Comparison of ENCODE assay signal across 8 cellular contexts in genomic region chr3:120795017-120795648, GRCh38. TPM values are rescaled to one million over a fixed set of nuclear protein-coding genes. Genes with fewer than 3 reads are reported as not detected.
A peak's percentile ranks its signal among the peaks of the same experiment; 100 is the strongest.
DNase-seq lines count a peak whose midpoint lies in the region; ATAC-seq, FAIRE-seq and TF ChIP-seq lines count a peak whose summit lies in the region.

No MANE protein-coding gene starts in this region.

- H3K79me1 ChIP-seq in H1 (ENCODE audit: low read depth, low read length), result no peaks in the 10 kb centered on the region

- H3K4me1 ChIP-seq in H1 (replicated peaks in 1 of 4; ENCODE audit: control insufficient read depth in 3 of 4, insufficient read depth in 4 of 4, low read length in 3 of 4), result peaks cover 0 to 6% (median 2%) of the 10 kb centered on the region in 4 experiments; a peak in 2 of 7 replicates

- H3K27me3 Mint-ChIP-seq in activated CD4-positive, alpha-beta memory T cell treated with anti-CD3 and anti-CD28 coated beads for 36 hours, result no peaks in the 10 kb centered on the region

- H4K20me1 ChIP-seq in H1 (replicated peaks in 1 of 2; ENCODE audit: control insufficient read depth in 1 of 2, insufficient read depth in 2 of 2, low read length in 2 of 2), result no peaks in the 10 kb centered on the region

- H2AFZ ChIP-seq in H1 (ENCODE audit: low read length), result 0 out of 2 replicates have a peak overlapping the region, but pooled peaks have one; percentile 2

- no peak overlapping the region for H3K4ac ChIP-seq in H1 (replicated peaks; ENCODE audit: insufficient read length, low read depth, low read length)

- H3K23me2 ChIP-seq in H1 (ENCODE audit: low read depth, low read length), result no peaks in the 10 kb centered on the region; the same call in 1 of the 2 replicates

- H3K14ac ChIP-seq in H1 (ENCODE audit: insufficient read length), result no peak overlapping the region

- TF ChIP-seq EP300 in H1 (IDR thresholded peaks at IDR 0.05; ENCODE audit: borderline replicate concordance in 1 of 2, low read depth in 2 of 2, low read length in 2 of 2), result no peak

- intact Hi-C loops in activated CD4-positive, alpha-beta memory T cell treated with anti-CD3 and anti-CD28 coated beads for 36 hours (cut with micrococcal nuclease), result loop anchor here (1.0 to 2.0 kb wide), 3 partner anchors 234 to 550 kb away; no protein-coding TSS in a partner anchor

- no peak overlapping the region for H3K27ac ChIP-seq in H1 (ENCODE audit: low read depth, low read length)

- H4K5ac ChIP-seq in H1 (ENCODE audit: insufficient read length, low read depth, low read length), result no peak overlapping the region

- POLR2A ChIA-PET in activated CD4-positive, alpha-beta memory T cell treated with anti-CD3 and anti-CD28 coated beads for 36 hours (lab: Charles Lee), result no interaction called here
- POLR2A ChIA-PET in H1 (lab: Charles Lee; ENCODE audit: partially characterized antibody), result interaction anchor here (0.6 to 1.0 kb wide), 2 partner anchors 198 to 228 kb away, joined by 3 read pairs; no protein-coding TSS in a partner anchor

- TF ChIP-seq RAD21 in H1 (IDR thresholded peaks at IDR 0.05 in 1 of 2, conservative IDR thresholded peaks at IDR 0.05 in 1 of 2; ENCODE audit: low read depth in 2 of 2, low read length in 2 of 2), result peak; percentile 88 to 96

- no peaks in the 10 kb centered on the region for H3K9me3 Mint-ChIP-seq in activated CD4-positive, alpha-beta memory T cell treated with anti-CD3 and anti-CD28 coated beads for 36 hours

- no peak overlapping the region for H2BK120ac ChIP-seq in H1 (replicated peaks; ENCODE audit: low read depth, low read length)

- no peak overlapping the region for H4K8ac ChIP-seq in H1 (ENCODE audit: extremely low read depth, insufficient read depth, low read length)

- H3K9ac ChIP-seq in H1 (replicated peaks in 1 of 4; ENCODE audit: extremely low read depth in 1 of 4, low read depth in 3 of 4, low read length in 3 of 4), result no peak overlapping the region

- CTCF ChIA-PET in activated CD4-positive, alpha-beta memory T cell treated with anti-CD3 and anti-CD28 coated beads for 36 hours (lab: Charles Lee), result interaction anchor here (0.6 to 5.2 kb wide), 38 partner anchors 8 to 1946 kb away, joined by 3 to 116 read pairs (median 4); partner anchors contain the start of genes GTF2E1, NDUFB4 and RABL3
- CTCF ChIA-PET in H1 (lab: Charles Lee; ENCODE audit: partially characterized antibody), result interaction anchor here (0.6 to 3.5 kb wide), 39 partner anchors 9 to 552 kb away, joined by 3 to 31 read pairs (median 3); no protein-coding TSS in a partner anchor

- H2BK12ac ChIP-seq in H1 (ENCODE audit: low read depth, low read length), result no peak overlapping the region

- H2BK20ac ChIP-seq in H1 (ENCODE audit: low read length), result no peak overlapping the region

- TF ChIP-seq CTCF in H1 (IDR thresholded peaks at IDR 0.05; ENCODE audit: control extremely low read depth in 1 of 3, insufficient read depth in 1 of 3, low read depth in 1 of 3, low read length in 3 of 3), result peak; percentile 44 to 87 (median 84)

- 54% methylated on average over 5 of the region's 5 CpGs; no CpG with 5 or more reads in 1 of the 2 experiments for WGBS in H1 (ENCODE audit: extremely low coverage in 1 of 2, insufficient coverage in 1 of 2, insufficient read length in 1 of 2, insufficient replicate concordance in 2 of 2, low coverage in 1 of 2, low lambda C conversion rate in 2 of 2, missing lambda C conversion rate in 1 of 2), 2 experiments

- H3K4me1 Mint-ChIP-seq in activated CD4-positive, alpha-beta memory T cell treated with anti-CD3 and anti-CD28 coated beads for 36 hours (ENCODE audit: low read depth), result peaks cover 6% of the 10 kb centered on the region

- peak; percentile 91 for ATAC-seq in GM19043 (IDR thresholded peaks at IDR 0.05; ENCODE audit: low read depth, unreplicated experiment)
- ATAC-seq in HG03196 (IDR thresholded peaks at IDR 0.05; ENCODE audit: unreplicated experiment), result peak; percentile 94

- no peak overlapping the region for H3K23ac ChIP-seq in H1 (ENCODE audit: insufficient read length)

- H3K56ac ChIP-seq in H1 (replicated peaks; ENCODE audit: insufficient read length, low read depth, low read length), result no peak overlapping the region

- no peaks in the 10 kb centered on the region for H3K9me3 ChIP-seq in H1 (ENCODE audit: insufficient read depth in 2 of 2, low read depth in 1 of 2, low read length in 1 of 2)

- no peak overlapping the region for H2AK5ac ChIP-seq in H1 (ENCODE audit: low read depth, low read length)

- DNase-seq in C1 segment of cervical spinal cord (lab: John Stamatoyannopoulos, UW), result peak in 13 of 14 donors; percentile 3 to 74 (median 37)
- peak; percentile 56 for DNase-seq in NCI-H748 treated with DMSO at 0.1 percent for 48 hours (lab: John Stamatoyannopoulos, UW)
- DNase-seq in activated CD4-positive, alpha-beta memory T cell treated with anti-CD3 and anti-CD28 coated beads for 36 hours, result peak; percentile 87
- peak; percentile 70 to 95 for DNase-seq in H1 (ENCODE audit: low read depth in 1 of 2, low spot score in 2 of 2)
- peak; percentile 85 for DNase-seq in mucosa of gallbladder (ENCODE audit: low spot score)
- peak; percentile 94 for DNase-seq in stimulated activated CD8-positive, alpha-beta memory T cell treated with anti-CD3 and anti-CD28 coated beads, Interleukin-4, amount 100 ng/mL, for 48 hours

- TF ChIP-seq POLR2A in H1 (IDR thresholded peaks at IDR 0.05; ENCODE audit: control extremely low read depth in 1 of 2, low read depth in 2 of 2, low read length in 2 of 2), result no peak

- H3K18ac ChIP-seq in H1 (ENCODE audit: extremely low read depth, low read length), result no peak overlapping the region

- no peak overlapping the region for H2BK5ac ChIP-seq in H1 (ENCODE audit: low read depth, low read length)

- H3K4me3 Mint-ChIP-seq in activated CD4-positive, alpha-beta memory T cell treated with anti-CD3 and anti-CD28 coated beads for 36 hours, result no peak overlapping the region

- H3K4me2 ChIP-seq in H1 (ENCODE audit: insufficient read depth in 1 of 2, low read depth in 2 of 2, low read length in 2 of 2), result no peak overlapping the region

- H3K27me3 ChIP-seq in H1 (replicated peaks in 1 of 4; ENCODE audit: control insufficient read depth in 3 of 4, extremely low read depth in 1 of 4, insufficient read depth in 3 of 4, low read length in 3 of 4), result no peaks in the 10 kb centered on the region

- no peaks in the 10 kb centered on the region for H3K36me3 ChIP-seq in H1 (ENCODE audit: control insufficient read depth in 2 of 4, insufficient read depth in 4 of 4, low read length in 3 of 4)

- no peaks in the 10 kb centered on the region for H3K79me2 ChIP-seq in H1 (ENCODE audit: control insufficient read depth in 1 of 2, insufficient read depth in 2 of 2, low read length in 2 of 2)

- no peak overlapping the region for H4K91ac ChIP-seq in H1 (replicated peaks; ENCODE audit: insufficient read length, low read length)

- no peaks in the 10 kb centered on the region for H3K36me3 Mint-ChIP-seq in activated CD4-positive, alpha-beta memory T cell treated with anti-CD3 and anti-CD28 coated beads for 36 hours

- H2BK15ac ChIP-seq in H1 (ENCODE audit: low read length), result no peak overlapping the region

- no peak overlapping the region for H3K27ac Mint-ChIP-seq in activated CD4-positive, alpha-beta memory T cell treated with anti-CD3 and anti-CD28 coated beads for 36 hours

- FAIRE-seq in H1 (lab: Jason Lieb, UNC), result peak; percentile 88

- no peak overlapping the region for H3K4me3 ChIP-seq in H1 (ENCODE audit: extremely low read depth in 1 of 4, insufficient read depth in 2 of 4, low read depth in 3 of 4, low read length in 4 of 4)

TF ChIP-seq in H1, 55 proteins besides CTCF, POLR2A, EP300 and RAD21:
- TF ChIP-seq JUND (IDR thresholded peaks at IDR 0.05; ENCODE audit: low read length), result peak; percentile 29; the same call in 1 of the 2 replicates
- TF ChIP-seq POU5F1 (IDR thresholded peaks at IDR 0.05; ENCODE audit: low read depth, low read length), result no peak
- no peak for TF ChIP-seq CBX8 (IDR thresholded peaks at IDR 0.05; ENCODE audit: borderline replicate concordance, low read depth, low read length)
- no peak for TF ChIP-seq SIN3A (conservative IDR thresholded peaks at IDR 0.05 in 1 of 2, IDR thresholded peaks at IDR 0.05 in 1 of 2; ENCODE audit: low read depth in 1 of 2, low read length in 2 of 2)
- peak; percentile 88 for TF ChIP-seq YY1 (IDR thresholded peaks at IDR 0.05; ENCODE audit: low read depth, low read length)
- TF ChIP-seq ATF3 (IDR thresholded peaks at IDR 0.05; ENCODE audit: insufficient read depth, low read depth, low read length), result no peak
- no peak for TF ChIP-seq CEBPB (IDR thresholded peaks at IDR 0.05; ENCODE audit: low read depth, low read length)

RNA-seq across cellular contexts. Expression of gene GTF2E1, which starts 52.6 kb away (rescaled TPM):
- 10 to 100 TPM; 18.4 to 19.8 TPM for total RNA-seq in activated CD4-positive, alpha-beta memory T cell treated with anti-CD3 and anti-CD28 coated beads for 36 hours
- 64.4 and 73.3 TPM in 2 replicates for total RNA-seq in H1 (2021; fragmentation: NEBNext Ultra II Directional; extraction: Animal tissue kit (Norgen Biotek cat#: 25700))
- 18.6 and 37.4 TPM in 2 replicates for polyA plus RNA-seq in H1 (2011; rRNA removed)
- 34.9 TPM for polyA plus RNA-seq in H1 (2011; cell fraction: cytosol; rRNA removed)
- polyA plus RNA-seq in H1 (2011; cell fraction: nucleus; rRNA removed), result 11.7 TPM
- 56.4 to 77.0 TPM (median 64.7 TPM) in 4 replicates for polyA plus RNA-seq in H1 (2012, experiment 1 of 2)
- polyA plus RNA-seq in H1 (2012, experiment 2 of 2), result 14.5 TPM
- 47.4 TPM for polyA plus RNA-seq in H1 (2013, experiment 1 of 2)
- polyA plus RNA-seq in H1 (2013, experiment 2 of 2), result 48.1 TPM
- 39.1 and 86.5 TPM in 2 replicates for polyA minus RNA-seq in H1 (2011; rRNA and poly(A)+ RNA removed)
- 26.5 TPM for polyA minus RNA-seq in H1 (2011; cell fraction: cytosol; rRNA and poly(A)+ RNA removed)
- polyA minus RNA-seq in H1 (2011; cell fraction: nucleus; rRNA and poly(A)+ RNA removed), result 22.7 TPM
- 12.5 TPM for total RNA-seq in mucosa of gallbladder

RNA-seq across cellular contexts. Expression of gene RABL3, which starts 52.8 kb away (rescaled TPM):
- 10 to 100 TPM; 28.7 to 30.0 TPM for total RNA-seq in activated CD4-positive, alpha-beta memory T cell treated with anti-CD3 and anti-CD28 coated beads for 36 hours
- total RNA-seq in H1 (2021; fragmentation: NEBNext Ultra II Directional; extraction: Animal tissue kit (Norgen Biotek cat#: 25700)), result 18.5 and 19.2 TPM in 2 replicates
- 2.3 and 4.4 TPM in 2 replicates for polyA plus RNA-seq in H1 (2011; rRNA removed)
- polyA plus RNA-seq in H1 (2011; cell fraction: cytosol; rRNA removed), result 4.5 TPM
- 1.5 TPM for polyA plus RNA-seq in H1 (2011; cell fraction: nucleus; rRNA removed)
- 11.8 to 23.0 TPM (median 17.3 TPM) in 4 replicates for polyA plus RNA-seq in H1 (2012, experiment 1 of 2)
- 1.4 TPM for polyA plus RNA-seq in H1 (2012, experiment 2 of 2)
- 8.7 TPM for polyA plus RNA-seq in H1 (2013, experiment 1 of 2)
- polyA plus RNA-seq in H1 (2013, experiment 2 of 2), result 8.6 TPM
- 5.7 and 9.7 TPM in 2 replicates for polyA minus RNA-seq in H1 (2011; rRNA and poly(A)+ RNA removed)
- polyA minus RNA-seq in H1 (2011; cell fraction: cytosol; rRNA and poly(A)+ RNA removed), result 5.7 TPM
- 7.4 TPM for polyA minus RNA-seq in H1 (2011; cell fraction: nucleus; rRNA and poly(A)+ RNA removed)
- total RNA-seq in mucosa of gallbladder, result 23.4 TPM

Comparison
In these comparisons a context has a peak if more than half of its experiments do, and no peak if none do; other contexts are left out.
1. DNase-seq: peak in every context shown above with its lines; median percentile 94 in stimulated activated CD8-positive, alpha-beta memory T cell treated with anti-CD3 and anti-CD28 coated beads, Interleukin-4, amount 100 ng/mL, for 48 hours; 87 in activated CD4-positive, alpha-beta memory T cell treated with anti-CD3 and anti-CD28 coated beads for 36 hours; 85 in mucosa of gallbladder; 82 in H1; 56 in NCI-H748 treated with DMSO at 0.1 percent for 48 hours; 37 in C1 segment of cervical spinal cord.